In the genomic region with DNA sequence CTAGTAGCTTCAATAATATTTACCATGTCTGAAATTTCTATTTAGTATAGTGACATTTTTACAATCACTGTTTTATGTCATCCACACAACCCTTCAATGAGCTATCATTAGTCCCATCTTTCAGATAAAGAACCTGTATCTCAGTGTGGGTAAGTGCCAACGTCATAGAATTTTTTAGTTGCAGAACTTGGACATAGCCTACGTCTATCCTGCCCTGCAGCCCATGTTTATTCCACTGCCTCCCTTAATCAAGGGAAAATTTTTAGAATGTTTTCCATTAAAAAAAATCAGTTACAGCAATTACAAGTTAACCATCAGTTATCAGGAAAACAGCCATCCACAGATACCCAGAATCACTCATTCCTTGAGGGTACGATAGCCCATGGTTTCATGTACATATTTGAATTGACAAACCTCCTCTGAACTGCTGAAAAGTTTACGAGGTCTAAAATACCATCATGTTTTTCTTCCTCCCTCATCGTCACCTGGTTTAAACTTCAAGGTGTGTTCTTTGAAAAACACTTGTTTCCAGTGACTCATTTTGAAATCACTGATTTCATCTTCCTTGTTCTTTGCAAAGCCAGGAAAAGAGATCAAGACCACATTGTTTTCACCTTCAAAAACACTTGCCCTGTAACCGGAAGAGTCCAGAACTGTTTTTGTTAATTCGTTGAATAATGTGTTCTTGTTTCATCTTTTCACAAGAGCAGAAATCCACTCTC, we compare ENCODE assay signal across 15 cellular contexts.
DNase-seq lines count a peak whose midpoint lies in the region; ATAC-seq lines count a peak whose summit lies in the region.
"Had no signal": no experiment of that assay in that cellular context is flagged by ENCODE, and none has a peak within 500 bp of the region (broad histone marks: within the 10 kb centered on the region; RNA-seq: fewer than 3 reads in every experiment).

No MANE protein-coding gene starts in this region.

- CTCF ChIA-PET in activated CD4-positive, alpha-beta T cell treated with anti-CD3 and anti-CD28 coated beads, Interleukin-2, amount 10 ng/mL, durations not matched to agents 7 days and 5 days (lab: Charles Lee), result interaction anchor here (0.8 to 1.2 kb wide), 3 partner anchors 11 to 534 kb away, joined by 3 to 4 read pairs (median 3); no protein-coding TSS in a partner anchor

- no peak overlapping the region for H3K27ac Mint-ChIP-seq in activated CD4-positive, alpha-beta T cell treated with anti-CD3 and anti-CD28 coated beads, Interleukin-2, amount 10 ng/mL, durations not matched to agents 7 days and 5 days
- H3K27ac Mint-ChIP-seq in stimulated activated memory B cell treated with anti-CD40 and anti-IgM and Interleukin-4, amounts not matched to agents 10 μg/mL and 1 μg/mL and 100 μg/mL, for 72 hours, result no peak overlapping the region

- H3K36me3 Mint-ChIP-seq in activated CD4-positive, alpha-beta T cell treated with anti-CD3 and anti-CD28 coated beads, Interleukin-2, amount 10 ng/mL, durations not matched to agents 7 days and 5 days (ENCODE audit: low read depth), result peaks cover 25% of the 10 kb centered on the region
- H3K36me3 Mint-ChIP-seq in stimulated activated memory B cell treated with anti-CD40 and anti-IgM and Interleukin-4, amounts not matched to agents 10 μg/mL and 1 μg/mL and 100 μg/mL, for 72 hours, result no peaks in the 10 kb centered on the region

- peaks cover 5% of the 10 kb centered on the region for H3K9me3 Mint-ChIP-seq in activated CD4-positive, alpha-beta T cell treated with anti-CD3 and anti-CD28 coated beads, Interleukin-2, amount 10 ng/mL, durations not matched to agents 7 days and 5 days
- no peaks in the 10 kb centered on the region for H3K9me3 Mint-ChIP-seq in stimulated activated memory B cell treated with anti-CD40 and anti-IgM and Interleukin-4, amounts not matched to agents 10 μg/mL and 1 μg/mL and 100 μg/mL, for 72 hours

- no peaks in the 10 kb centered on the region for H3K27me3 Mint-ChIP-seq in activated CD4-positive, alpha-beta T cell treated with anti-CD3 and anti-CD28 coated beads, Interleukin-2, amount 10 ng/mL, durations not matched to agents 7 days and 5 days
- H3K27me3 Mint-ChIP-seq in stimulated activated memory B cell treated with anti-CD40 and anti-IgM and Interleukin-4, amounts not matched to agents 10 μg/mL and 1 μg/mL and 100 μg/mL, for 72 hours, result no peaks in the 10 kb centered on the region

- peak; percentile 48 for DNase-seq in activated CD4-positive, alpha-beta T cell treated with anti-CD3 and anti-CD28 coated beads, Interleukin-2, amount 10 ng/mL, durations not matched to agents 7 days and 5 days
- no peak for DNase-seq in activated CD4-positive, alpha-beta T cell treated with anti-CD3 and anti-CD28 coated beads, Interleukin-2, amount 50 U/mL, for 48 hours
- DNase-seq in dermis microvascular lymphatic vessel endothelial cell (ENCODE audit: low read depth in 2 of 2), result peak; percentile 56 to 64
- DNase-seq in germinal center (ENCODE audit: low spot score), result no peak
- DNase-seq in NCI-H446 (lab: John Stamatoyannopoulos, UW), result no peak
- DNase-seq: brain microvascular endothelial cell; lower lobe of right lung; NCI-H1048; NCI-H510A; stimulated activated CD4-positive, alpha-beta T cell treated with anti-CD3 and anti-CD28 coated beads, Interleukin-12 subunit alpha, Interleukin-12 subunit beta, amount 100 ng/mL, for 4 hours; transverse colon had no signal

- H3K4me3 Mint-ChIP-seq in activated CD4-positive, alpha-beta T cell treated with anti-CD3 and anti-CD28 coated beads, Interleukin-2, amount 10 ng/mL, durations not matched to agents 7 days and 5 days, result peak overlapping the region; percentile 7
- H3K4me3 Mint-ChIP-seq in stimulated activated memory B cell treated with anti-CD40 and anti-IgM and Interleukin-4, amounts not matched to agents 10 μg/mL and 1 μg/mL and 100 μg/mL, for 72 hours, result peak overlapping the region; percentile 29

- ATAC-seq in HG02885 (IDR thresholded peaks at IDR 0.05; ENCODE audit: poor library complexity, unreplicated experiment) (peak; percentile 72), GM19023 (IDR thresholded peaks at IDR 0.05; ENCODE audit: unreplicated experiment) (no peak)
- peak; percentile 59 for ATAC-seq in stimulated activated memory B cell treated with anti-CD40 and anti-IgM and Interleukin-4, amounts not matched to agents 10 μg/mL and 1 μg/mL and 100 μg/mL, for 72 hours
- ATAC-seq: A549 had no signal

- peaks cover 20% of the 10 kb centered on the region for H3K4me1 Mint-ChIP-seq in activated CD4-positive, alpha-beta T cell treated with anti-CD3 and anti-CD28 coated beads, Interleukin-2, amount 10 ng/mL, durations not matched to agents 7 days and 5 days
- H3K4me1 Mint-ChIP-seq in stimulated activated memory B cell treated with anti-CD40 and anti-IgM and Interleukin-4, amounts not matched to agents 10 μg/mL and 1 μg/mL and 100 μg/mL, for 72 hours, result no peaks in the 10 kb centered on the region

- POLR2A ChIA-PET in activated CD4-positive, alpha-beta T cell treated with anti-CD3 and anti-CD28 coated beads, Interleukin-2, amount 10 ng/mL, durations not matched to agents 7 days and 5 days (lab: Charles Lee), result no interaction called here

Comparison
In these comparisons a context has a peak if more than half of its experiments do, and no peak if none do; other contexts are left out.
1. DNase-seq: peak in activated CD4-positive, alpha-beta T cell treated with anti-CD3 and anti-CD28 coated beads, Interleukin-2, amount 10 ng/mL, durations not matched to agents 7 days and 5 days (single experiment) and dermis microvascular lymphatic vessel endothelial cell (2 of 2); none in activated CD4-positive, alpha-beta T cell treated with anti-CD3 and anti-CD28 coated beads, Interleukin-2, amount 50 U/mL, for 48 hours (0 of 2), germinal center (single experiment) and NCI-H446 (0 of 2).